ENCODE assay signal across 18 cellular contexts in genomic region chr1:33609739-33610138, GRCh38.
"Had no signal": no experiment of that assay in that cellular context is flagged by ENCODE, and none has a peak within 500 bp of the region (broad histone marks: within the 10 kb centered on the region; RNA-seq: fewer than 3 reads in every experiment).

No MANE protein-coding gene starts in this region.

- H3K36me3 ChIP-seq: gastroesophageal sphincter, heart left ventricle, left lung, lower lobe of right lung had no signal

- H3K4me1 ChIP-seq: foreskin keratinocyte, gastroesophageal sphincter, left lung, lower lobe of right lung had no signal

- DNase-seq: cortex of kidney; effector CD8-positive, alpha-beta T cell; effector memory CD8-positive, alpha-beta T cell; endodermal cell; erythroblast; foreskin keratinocyte; heart left ventricle; hippocampal formation; left cardiac atrium; left lung; left ventricle myocardium superior; lower lobe of right lung; mesenchymal stem cell; mucosa of descending colon; naive B cell had no signal

- H3K9me3 ChIP-seq: gastroesophageal sphincter, heart left ventricle, left lung, lower lobe of right lung, mucosa of descending colon had no signal

- ATAC-seq: effector memory CD8-positive, alpha-beta T cell; esophagus mucosa; foreskin keratinocyte; gastroesophageal sphincter; heart left ventricle; left cardiac atrium; left lung; left ventricle myocardium superior; lower lobe of right lung; mucosa of descending colon had no signal

- H3K4me3 ChIP-seq: gastroesophageal sphincter, heart left ventricle, left lung, lower lobe of right lung, mucosa of descending colon had no signal

- H3K27ac ChIP-seq: epithelial cell of prostate, foreskin keratinocyte, gastroesophageal sphincter, left lung, lower lobe of right lung had no signal
